Comparison of ENCODE assay signal across 15 cellular contexts in the genomic region with DNA sequence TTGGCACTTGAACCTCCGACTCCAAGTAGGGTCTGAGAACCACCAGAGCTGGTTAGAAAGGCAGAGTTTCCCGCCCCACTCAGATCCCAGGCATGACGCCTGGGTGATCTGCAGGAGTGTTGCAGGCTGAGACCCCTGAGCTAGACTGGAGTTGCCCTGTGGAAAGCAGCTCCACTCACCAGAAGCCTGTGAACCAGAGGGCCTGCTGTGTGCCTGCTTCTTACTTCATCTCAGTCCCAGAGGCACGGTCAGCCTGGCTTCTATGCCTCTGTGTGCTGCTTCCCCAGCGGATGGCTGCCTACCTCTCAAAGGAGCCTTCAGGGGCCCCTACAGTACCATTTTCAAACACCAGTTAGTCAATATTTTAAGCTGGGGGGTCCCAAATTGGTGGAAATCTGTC. TPM values are rescaled to one million over a fixed set of nuclear protein-coding genes. Genes with fewer than 3 reads are reported as not detected.
DNase-seq lines count a peak whose midpoint lies in the region; ATAC-seq, FAIRE-seq and TF ChIP-seq lines count a peak whose summit lies in the region.
"Had no signal": no experiment of that assay in that cellular context is flagged by ENCODE, and none has a peak within 500 bp of the region (broad histone marks: within the 10 kb centered on the region; RNA-seq: fewer than 3 reads in every experiment).

No MANE protein-coding gene starts in this region.

- H3K36me3 Mint-ChIP-seq in stimulated activated naive CD8-positive, alpha-beta T cell treated with anti-CD3 and anti-CD28 coated beads, Interleukin-15, Interleukin-2, amounts not matched to agents 100 ng/mL and 50 ng/mL, for 24 hours (ENCODE audit: low read depth), result no peaks in the 10 kb centered on the region
- H3K36me3 Mint-ChIP-seq: naive thymus-derived CD8-positive, alpha-beta T cell had no signal

- CTCF ChIA-PET in endothelial cell of umbilical vein (lab: Charles Lee), result interaction anchor here (0.8 to 2.0 kb wide), 9 partner anchors 18 to 390 kb away, joined by 3 to 13 read pairs (median 3); no protein-coding TSS in a partner anchor

- DNase-seq in stimulated activated naive CD8-positive, alpha-beta T cell treated with anti-CD3 and anti-CD28 coated beads, Interleukin-15, Interleukin-2, amounts not matched to agents 100 U/mL and 50 U/mL, for 24 hours, result no peak
- DNase-seq in endothelial cell of umbilical vein (ENCODE audit: low read depth, low spot score), result no peak
- DNase-seq in osteoblast (ENCODE audit: insufficient read length, low spot score, missing footprints), result no peak
- peak in 1 of 2 donors; percentile 52 for DNase-seq in aorta
- DNase-seq in D341Med (ENCODE audit: low spot score), result no peak
- DNase-seq in upper lobe of right lung, result no peak
- DNase-seq: activated CD4-positive, alpha-beta T cell treated with anti-CD3 and anti-CD28 coated beads for 4 hours; activated effector memory CD4-positive, alpha-beta T cell treated with Interleukin-2 at 50 U/mL for 16 hours; naive thymus-derived CD8-positive, alpha-beta T cell; small intestine had no signal

- 18 to 31% methylated on average over 5 of the region's 5 CpGs for WGBS in aorta, 2 donors

- H3K79me2 ChIP-seq in endothelial cell of umbilical vein (ENCODE audit: control insufficient read depth, insufficient read depth, low read length) (no peaks in the 10 kb centered on the region), osteoblast (ENCODE audit: insufficient read depth, low read length) (no peaks in the 10 kb centered on the region)

- H3K9ac ChIP-seq in endothelial cell of umbilical vein (replicated peaks; ENCODE audit: extremely low read depth, insufficient read depth, low read length), result peak overlapping the region; percentile 53

- no peak for FAIRE-seq in endothelial cell of umbilical vein (lab: Jason Lieb, UNC)
- FAIRE-seq: D721Med, small intestine had no signal

- POLR2A ChIA-PET in endothelial cell of umbilical vein (lab: Charles Lee), result interaction anchor here (0.7 kb wide), 1 partner anchor 30 kb away, joined by 3 read pairs; no protein-coding TSS in a partner anchor

- peaks cover 92% of the 10 kb centered on the region for H3K4me1 Mint-ChIP-seq in stimulated activated naive CD8-positive, alpha-beta T cell treated with anti-CD3 and anti-CD28 coated beads, Interleukin-15, Interleukin-2, amounts not matched to agents 100 ng/mL and 50 ng/mL, for 24 hours (ENCODE audit: low read depth)

- H3K4me1 ChIP-seq in endothelial cell of umbilical vein (ENCODE audit: control insufficient read depth, extremely low read depth, insufficient read depth, low read length) (peaks cover 47% of the 10 kb centered on the region), osteoblast (ENCODE audit: insufficient read depth, low read length) (peaks cover 70% of the 10 kb centered on the region), aorta (ENCODE audit: control insufficient read depth in 1 of 2, insufficient read depth in 2 of 2, low read length in 2 of 2) (peaks cover 2 to 3% of the 10 kb centered on the region in 2 donors), upper lobe of right lung (peaks cover 3% of the 10 kb centered on the region)

- TF ChIP-seq POLR2A in endothelial cell of umbilical vein (IDR thresholded peaks at IDR 0.05; ENCODE audit: low read depth, low read length), result no peak

- H3K4me2 ChIP-seq in endothelial cell of umbilical vein (ENCODE audit: insufficient read depth, low read length) (peak overlapping the region; percentile 60), osteoblast (ENCODE audit: insufficient read depth, low read length) (peak overlapping the region; percentile 70)

- no peaks in the 10 kb centered on the region for H4K20me1 ChIP-seq in endothelial cell of umbilical vein (replicated peaks; ENCODE audit: control insufficient read depth, extremely low read depth, insufficient read depth, low read length)
- H4K20me1 ChIP-seq in osteoblast (ENCODE audit: insufficient read depth, low read length), result no peaks in the 10 kb centered on the region

- intact Hi-C loops in endothelial cell of umbilical vein (cut with micrococcal nuclease) (no loop called here), aorta (cut with DNase I) (no loop called here), upper lobe of right lung (cut with DNase I) (no loop called here)

- peak overlapping the region; percentile 81 for H3K27ac Mint-ChIP-seq in stimulated activated naive CD8-positive, alpha-beta T cell treated with anti-CD3 and anti-CD28 coated beads, Interleukin-15, Interleukin-2, amounts not matched to agents 100 ng/mL and 50 ng/mL, for 24 hours

- TSS peak; percentile 81 for BruUV-seq in endothelial cell of umbilical vein (replicated peaks; lab: Mats Ljungman, UMichigan)

- peak overlapping the region; percentile 2 for H2AFZ ChIP-seq in endothelial cell of umbilical vein (ENCODE audit: low read depth, low read length)
- peak overlapping the region; percentile 11 for H2AFZ ChIP-seq in osteoblast (ENCODE audit: low read length)

- H3K4me3 Mint-ChIP-seq in stimulated activated naive CD8-positive, alpha-beta T cell treated with anti-CD3 and anti-CD28 coated beads, Interleukin-15, Interleukin-2, amounts not matched to agents 100 ng/mL and 50 ng/mL, for 24 hours, result no peak overlapping the region

- no peak overlapping the region for H3K4me3 ChIP-seq in endothelial cell of umbilical vein (replicated peaks in 1 of 3; ENCODE audit: insufficient read depth in 1 of 3, low read depth in 1 of 3, low read length in 3 of 3)
- peak overlapping the region; percentile 33 for H3K4me3 ChIP-seq in osteoblast (ENCODE audit: insufficient read depth, low read length)
- no peak overlapping the region for H3K4me3 ChIP-seq in aorta (ENCODE audit: low read length in 2 of 2)
- H3K4me3 ChIP-seq in upper lobe of right lung, result no peak overlapping the region

- H3K36me3 ChIP-seq in endothelial cell of umbilical vein (ENCODE audit: control insufficient read depth in 2 of 2, extremely low read depth in 1 of 2, insufficient read depth in 2 of 2, low read length in 2 of 2) (no peaks in the 10 kb centered on the region), osteoblast (ENCODE audit: insufficient read depth, low read length) (no peaks in the 10 kb centered on the region), aorta (ENCODE audit: control insufficient read depth in 1 of 2, insufficient read depth in 2 of 2, low read length in 1 of 2) (no peaks in the 10 kb centered on the region), upper lobe of right lung (no peaks in the 10 kb centered on the region)

- H3K27ac ChIP-seq in endothelial cell of umbilical vein (ENCODE audit: insufficient read depth, low read depth, low read length) (peak overlapping the region; percentile 87), osteoblast (ENCODE audit: low read depth, low read length) (peak overlapping the region; percentile 100), aorta (ENCODE audit: low read depth in 1 of 2, low read length in 2 of 2) (peak overlapping the region; percentile 4 to 60), upper lobe of right lung (no peak overlapping the region)

- H3K27me3 Mint-ChIP-seq in stimulated activated naive CD8-positive, alpha-beta T cell treated with anti-CD3 and anti-CD28 coated beads, Interleukin-15, Interleukin-2, amounts not matched to agents 100 ng/mL and 50 ng/mL, for 24 hours, result no peaks in the 10 kb centered on the region
- H3K27me3 Mint-ChIP-seq: naive thymus-derived CD8-positive, alpha-beta T cell had no signal

- no peaks in the 10 kb centered on the region for H3K9me3 ChIP-seq in endothelial cell of umbilical vein (replicated peaks; ENCODE audit: control insufficient read depth, insufficient read depth, low read length)
- H3K9me3 ChIP-seq in osteoblast (ENCODE audit: low read depth, low read length), result no peaks in the 10 kb centered on the region
- H3K9me3 ChIP-seq in aorta (ENCODE audit: control insufficient read depth, low read length), result no peaks in the 10 kb centered on the region
- H3K9me3 ChIP-seq in upper lobe of right lung, result no peaks in the 10 kb centered on the region

- TF ChIP-seq CTCF in endothelial cell of umbilical vein (IDR thresholded peaks at IDR 0.05; ENCODE audit: extremely low read depth in 1 of 2, insufficient read depth in 1 of 2, low read depth in 1 of 2, low read length in 2 of 2) (no peak), osteoblast (IDR thresholded peaks at IDR 0.05; ENCODE audit: extremely low read depth, low read depth, low read length) (no peak), upper lobe of right lung (IDR thresholded peaks at IDR 0.05) (no peak)

- dilution Hi-C loops in endothelial cell of umbilical vein (cut with MboI; ENCODE audit: extremely low pct_ligation_motif_present, low sequenced_read_pairs), result no loop called here

- no peaks in the 10 kb centered on the region for H3K9me1 ChIP-seq in endothelial cell of umbilical vein (replicated peaks; ENCODE audit: control insufficient read depth, extremely low read depth, insufficient read depth, low read length)

- H3K27me3 ChIP-seq in endothelial cell of umbilical vein (ENCODE audit: control insufficient read depth in 2 of 2, insufficient read depth in 2 of 2, low read length in 2 of 2) (no peaks in the 10 kb centered on the region), osteoblast (ENCODE audit: insufficient read depth, low read length) (no peaks in the 10 kb centered on the region), aorta (ENCODE audit: control insufficient read depth in 1 of 2, insufficient read depth in 2 of 2, low read length in 1 of 2) (no peaks in the 10 kb centered on the region), upper lobe of right lung (no peaks in the 10 kb centered on the region)

- ATAC-seq in stimulated activated naive CD8-positive, alpha-beta T cell treated with anti-CD3 and anti-CD28 coated beads, Interleukin-15, Interleukin-2, amounts not matched to agents 100 U/mL and 50 U/mL, for 24 hours, result no peak
- ATAC-seq in aorta (ENCODE audit: low FRiP score), result peak; percentile 36
- no peak for ATAC-seq in upper lobe of right lung
- ATAC-seq in activated CD4-positive, CD25-positive, alpha-beta regulatory T cell treated with anti-CD3 and anti-CD28 coated beads, Interleukin-2, amount 50 U/mL, for 24 hours, result no peak

- no peaks in the 10 kb centered on the region for H3K9me3 Mint-ChIP-seq in stimulated activated naive CD8-positive, alpha-beta T cell treated with anti-CD3 and anti-CD28 coated beads, Interleukin-15, Interleukin-2, amounts not matched to agents 100 ng/mL and 50 ng/mL, for 24 hours

RNA-seq across cellular contexts. Expression of a gene that starts 15.6 kb away (rescaled TPM):
- total RNA-seq in endothelial cell of umbilical vein (not detected in 2 replicates), osteoblast (6.8 and 6.9 TPM in 2 replicates), aorta (not detected), upper lobe of right lung (not detected)
- polyA plus RNA-seq in endothelial cell of umbilical vein (not detected in 2 replicates), aorta (not detected)
- not detected in 2 replicates for polyA plus RNA-seq in endothelial cell of umbilical vein (2011; cell fraction: cytosol; rRNA removed)
- polyA plus RNA-seq in endothelial cell of umbilical vein (2011; cell fraction: nucleus; rRNA removed), result not detected in 2 replicates
- polyA plus RNA-seq in endothelial cell of umbilical vein (2012), result 0.08 and 0.12 TPM in 2 replicates
- not detected in 2 replicates for polyA minus RNA-seq in endothelial cell of umbilical vein
- polyA minus RNA-seq in endothelial cell of umbilical vein (2011; cell fraction: cytosol; rRNA and poly(A)+ RNA removed), result not detected
- not detected in 2 replicates for polyA minus RNA-seq in endothelial cell of umbilical vein (2011; cell fraction: nucleus; rRNA and poly(A)+ RNA removed)
- total RNA-seq: cerebellum; M059J; naive thymus-derived CD8-positive, alpha-beta T cell had no signal
- polyA plus RNA-seq: small intestine had no signal

RNA-seq across cellular contexts. Expression of a gene that starts 49.0 kb away (rescaled TPM):
- total RNA-seq in endothelial cell of umbilical vein, result 14.0 and 15.8 TPM in 2 replicates
- 5.3 and 6.7 TPM in 2 replicates for polyA plus RNA-seq in endothelial cell of umbilical vein
- 6.7 and 7.1 TPM in 2 replicates for polyA plus RNA-seq in endothelial cell of umbilical vein (2011; cell fraction: cytosol; rRNA removed)
- 30.6 and 33.7 TPM in 2 replicates for polyA plus RNA-seq in endothelial cell of umbilical vein (2011; cell fraction: nucleus; rRNA removed)
- 11.0 and 16.9 TPM in 2 replicates for polyA plus RNA-seq in endothelial cell of umbilical vein (2012)
- 7.3 and 11.0 TPM in 2 replicates for polyA minus RNA-seq in endothelial cell of umbilical vein
- polyA minus RNA-seq in endothelial cell of umbilical vein (2011; cell fraction: cytosol; rRNA and poly(A)+ RNA removed), result 6.3 TPM
- 36.4 and 40.0 TPM in 2 replicates for polyA minus RNA-seq in endothelial cell of umbilical vein (2011; cell fraction: nucleus; rRNA and poly(A)+ RNA removed)
- total RNA-seq in osteoblast, result 49.6 and 49.8 TPM in 2 replicates
- 10 to 100 TPM; 20.1 to 26.9 TPM for total RNA-seq in aorta
- polyA plus RNA-seq in aorta, result 10 to 100 TPM; 10.1 to 39.1 TPM
- total RNA-seq in upper lobe of right lung, result 18.4 TPM

RNA-seq across cellular contexts. Expression of a gene that starts 49.1 kb away (rescaled TPM):
- total RNA-seq in endothelial cell of umbilical vein, result 10.1 and 10.6 TPM in 2 replicates
- 9.0 and 9.1 TPM in 2 replicates for polyA plus RNA-seq in endothelial cell of umbilical vein
- 13.0 and 14.5 TPM in 2 replicates for polyA plus RNA-seq in endothelial cell of umbilical vein (2011; cell fraction: cytosol; rRNA removed)
- 5.2 and 7.7 TPM in 2 replicates for polyA plus RNA-seq in endothelial cell of umbilical vein (2011; cell fraction: nucleus; rRNA removed)
- 14.9 and 22.9 TPM in 2 replicates for polyA plus RNA-seq in endothelial cell of umbilical vein (2012)
- 3.9 and 8.3 TPM in 2 replicates for polyA minus RNA-seq in endothelial cell of umbilical vein
- polyA minus RNA-seq in endothelial cell of umbilical vein (2011; cell fraction: cytosol; rRNA and poly(A)+ RNA removed), result 2.4 TPM
- polyA minus RNA-seq in endothelial cell of umbilical vein (2011; cell fraction: nucleus; rRNA and poly(A)+ RNA removed), result 0.72 TPM in 2 replicates
- 11.6 and 17.4 TPM in 2 replicates for total RNA-seq in osteoblast
- 10 to 100 TPM; 13.8 to 23.0 TPM for total RNA-seq in aorta
- polyA plus RNA-seq in aorta, result 10 to 100 TPM; 31.2 to 39.3 TPM
- total RNA-seq in upper lobe of right lung, result 8.2 TPM
